Comparison of ENCODE assay signal across 20 cellular contexts in genomic region chr11:99368579-99368978, GRCh38.
DNase-seq lines count a peak whose midpoint lies in the region; ATAC-seq and TF ChIP-seq lines count a peak whose summit lies in the region.
"Had no signal": no experiment of that assay in that cellular context is flagged by ENCODE, and none has a peak within 500 bp of the region (broad histone marks: within the 10 kb centered on the region; RNA-seq: fewer than 3 reads in every experiment).

No MANE protein-coding gene starts in this region.

- H3K36me3 ChIP-seq in A673 (ENCODE audit: insufficient read depth, low read length, poor library complexity, severe bottlenecking) (no peaks in the 10 kb centered on the region), psoas muscle (ENCODE audit: insufficient read depth in 1 of 2, low read depth in 1 of 2) (no peaks in the 10 kb centered on the region)
- H3K36me3 ChIP-seq: heart left ventricle, right atrium auricular region had no signal

- no TSS peak for BruUV-seq in A673 (replicated peaks; lab: Mats Ljungman, UMichigan)

- DNase-seq in A673 (ENCODE audit: low spot score) (peak; percentile 32), M059J (ENCODE audit: low read depth) (peak; percentile 64), choroid plexus epithelial cell (ENCODE audit: low read depth) (peak; percentile 66), kidney tubule cell (ENCODE audit: low spot score) (peak; percentile 1), psoas muscle (no peak)
- no peak for DNase-seq in effector CD4-positive, alpha-beta T cell
- DNase-seq in stimulated activated naive CD8-positive, alpha-beta T cell treated with anti-CD3 and anti-CD28 coated beads, Interleukin-15, Interleukin-2, amounts not matched to agents 100 U/mL and 50 U/mL, for 24 hours, result no peak
- DNase-seq: ACHN; activated CD4-positive, alpha-beta memory T cell treated with anti-CD3 and anti-CD28 coated beads for 36 hours; activated naive CD4-positive, alpha-beta T cell treated with anti-CD3 and anti-CD28 coated beads for 36 hours; activated T-cell treated with anti-CD3 and anti-CD28 coated beads, Interleukin-2, amount 50 U/mL, for 1 hour; DMS79; heart left ventricle; islet precursor cell; NCI-H187 treated with DMSO at 0.1 percent for 48 hours; SHP77 treated with DMSO at 0.1 percent for 48 hours; stimulated activated naive CD8-positive, alpha-beta T cell treated with anti-CD3 and anti-CD28 coated beads, Interleukin-15, amount 100 ng/mL, for 72 hours had no signal

- POLR2A ChIA-PET in A673 (lab: Charles Lee; ENCODE audit: low non-redundant PET), result no interaction called here

- CTCF ChIA-PET in A673 (lab: Charles Lee), result no interaction called here

- TF ChIP-seq CTCF in A673 (conservative IDR thresholded peaks at IDR 0.05; ENCODE audit: low read depth, low read length) (no peak), choroid plexus epithelial cell (conservative IDR thresholded peaks at IDR 0.05; ENCODE audit: low read depth, low read length) (no peak), psoas muscle (IDR thresholded peaks at IDR 0.05) (no peak)

- WGBS in psoas muscle, 3 donors, result 45 to 64% (median 48%) methylated on average over 5 of the region's 5 CpGs

- H3K27me3 ChIP-seq in A673 (replicated peaks; ENCODE audit: insufficient read depth, low read depth, low read length, poor library complexity), result no peaks in the 10 kb centered on the region
- no peaks in the 10 kb centered on the region for H3K27me3 ChIP-seq in psoas muscle (ENCODE audit: insufficient read depth in 3 of 3, low read length in 2 of 3)
- H3K27me3 ChIP-seq: heart left ventricle, right atrium auricular region had no signal

- no peaks in the 10 kb centered on the region for H3K9me3 ChIP-seq in A673 (ENCODE audit: low read depth, low read length, poor library complexity, severe bottlenecking)
- H3K9me3 ChIP-seq in psoas muscle, result no peaks in the 10 kb centered on the region
- H3K9me3 ChIP-seq: heart left ventricle, right atrium auricular region had no signal

- H3K4me3 ChIP-seq in A673 (ENCODE audit: low read depth, low read length, poor library complexity, severe bottlenecking) (no peak overlapping the region), choroid plexus epithelial cell (ENCODE audit: low read depth, low read length) (no peak overlapping the region), psoas muscle (no peak overlapping the region)
- H3K4me3 ChIP-seq: heart left ventricle, right atrium auricular region had no signal

- H3K4me1 ChIP-seq in A673 (ENCODE audit: insufficient read depth, low read length, poor library complexity, severe bottlenecking) (peaks cover 38% of the 10 kb centered on the region), psoas muscle (peaks cover 17% of the 10 kb centered on the region)

- ATAC-seq in psoas muscle, result no peak
- ATAC-seq in HG02870 (IDR thresholded peaks at IDR 0.05; ENCODE audit: unreplicated experiment), result no peak
- no peak for ATAC-seq in stimulated activated naive CD8-positive, alpha-beta T cell treated with anti-CD3 and anti-CD28 coated beads, Interleukin-15, Interleukin-2, amounts not matched to agents 100 U/mL and 50 U/mL, for 24 hours
- ATAC-seq: stimulated activated naive CD8-positive, alpha-beta T cell treated with anti-CD3 and anti-CD28 coated beads, Interleukin-15, amount 100 ng/mL, for 72 hours had no signal

- intact Hi-C loops in A673 (cut with micrococcal nuclease; ENCODE audit: unreplicated experiment), result no loop called here
- intact Hi-C loops in psoas muscle (cut with DNase I), result loop anchor here in 1 of 2 donors (10.0 kb wide), 1 partner anchor 64 kb away; no protein-coding TSS in a partner anchor

- H3K27ac ChIP-seq in A673 (ENCODE audit: low read depth, low read length, poor library complexity, severe bottlenecking) (no peak overlapping the region), psoas muscle (no peak overlapping the region)
- H3K27ac ChIP-seq: heart left ventricle, right atrium auricular region, VCaP had no signal

Comparison
In these comparisons a context has a peak if more than half of its experiments do, and no peak if none do; other contexts are left out.
1. DNase-seq: peak in A673 (single experiment), M059J (single experiment), choroid plexus epithelial cell (single experiment) and kidney tubule cell (single experiment); none in effector CD4-positive, alpha-beta T cell (single experiment), psoas muscle (0 of 2) and stimulated activated naive CD8-positive, alpha-beta T cell treated with anti-CD3 and anti-CD28 coated beads, Interleukin-15, Interleukin-2, amounts not matched to agents 100 U/mL and 50 U/mL, for 24 hours (single experiment).